ENCODE assay signal across 8 cellular contexts in the genomic region with DNA sequence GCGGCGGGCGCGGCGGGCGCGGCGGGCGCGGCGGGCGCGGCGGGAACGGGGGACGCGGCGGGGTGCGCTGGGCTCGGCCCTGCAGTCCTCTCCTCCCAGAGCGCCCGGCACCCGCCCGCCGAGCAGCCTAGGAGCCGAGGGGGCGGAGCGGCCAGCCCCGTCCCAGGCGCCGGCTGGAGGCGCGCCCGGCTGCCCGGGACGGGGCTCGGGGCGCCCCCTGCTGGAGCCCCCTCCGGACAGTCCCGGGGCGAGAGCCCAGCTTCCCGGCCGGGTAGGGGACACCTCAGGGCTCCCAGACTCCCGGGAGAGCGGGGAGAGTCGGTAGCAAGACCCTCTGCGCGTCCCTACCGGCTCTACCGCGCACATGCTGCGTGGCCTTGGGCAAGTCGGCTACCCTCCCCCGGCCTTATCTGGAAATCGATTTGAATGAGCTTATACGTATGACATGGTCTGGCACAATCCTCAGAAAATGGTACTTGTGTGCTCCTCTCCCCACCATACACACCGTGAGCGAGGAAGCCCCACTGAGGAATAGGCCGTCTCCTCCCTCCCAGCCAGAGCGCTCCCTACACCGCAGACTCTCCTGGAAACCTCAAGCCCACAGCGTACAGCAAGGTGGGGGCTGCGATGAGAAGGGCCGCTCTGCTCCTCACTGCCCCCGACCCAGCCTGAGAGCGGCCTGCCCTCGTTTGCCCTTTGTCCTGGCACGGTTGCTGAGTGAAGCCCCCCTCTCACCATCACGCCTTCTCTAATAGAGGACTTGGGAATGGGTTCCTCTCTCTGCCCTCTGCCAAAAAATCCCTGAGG.
DNase-seq lines count a peak whose midpoint lies in the region; ATAC-seq and TF ChIP-seq lines count a peak whose summit lies in the region.

TSS of gene DAPK2 (minus strand) at position 139 of the 807 bp plus-strand sequence. CDS start 6,224 bp downstream, outside the sequence.

- H3K4me3 Mint-ChIP-seq in nephron = peak within 1 kb of the TSS; percentile 84 to 89 (median 89)

- peak; percentile 48 for ATAC-seq in HG03135 (IDR thresholded peaks at IDR 0.05; ENCODE audit: unreplicated experiment)

- peak within 1 kb of the TSS; percentile 8 to 43 (median 20) for H3K27ac Mint-ChIP-seq in nephron

- no peaks in the 10 kb centered on the region for H3K9me3 Mint-ChIP-seq in nephron

- peak; percentile 29 to 76 (median 65) for DNase-seq in NCI-H1417 (lab: John Stamatoyannopoulos, UW)
- no peak for DNase-seq in NCI-H1417 treated with DMSO at 0.1 percent for 48 hours (lab: John Stamatoyannopoulos, UW)
- DNase-seq in RPMI8226 = peak; percentile 85
- peak; percentile 52 for DNase-seq in activated T-helper 9 cell treated with anti-CD3 and anti-CD28 coated beads, Interleukin-2, amount 50 U/mL, for 16 hours (ENCODE audit: low read depth)
- DNase-seq in fibroblast of the conjunctiva (ENCODE audit: low read depth) = peak; percentile 21
- peak; percentile 50 for DNase-seq in stimulated activated naive CD4-positive, alpha-beta T cell treated with Interleukin-2 at 50 U/mL for 16 hours (lab: John Stamatoyannopoulos, UW)

- peaks cover 33% of the 10 kb centered on the region for H3K27me3 Mint-ChIP-seq in nephron (ENCODE audit: low read depth)

- no peaks in the 10 kb centered on the region for H3K36me3 Mint-ChIP-seq in nephron (ENCODE audit: low read depth)

- H3K4me1 Mint-ChIP-seq in nephron = peaks cover 19% of the 10 kb centered on the region

- TF ChIP-seq CTCF in nephron (IDR thresholded peaks at IDR 0.05; ENCODE audit: unreplicated experiment in 3 of 3) = peak; percentile 71 to 79 (median 73)
